Comparison of ENCODE assay signal across 5 cellular contexts in genomic region chr1:34816332-34816731, GRCh38. TPM values are rescaled to one million over a fixed set of nuclear protein-coding genes. Genes with fewer than 3 reads are reported as not detected.
"Had no signal": no experiment of that assay in that cellular context is flagged by ENCODE, and none has a peak within 500 bp of the region (broad histone marks: within the 10 kb centered on the region; RNA-seq: fewer than 3 reads in every experiment).

No MANE protein-coding gene starts in this region.

- H3K4me3 ChIP-seq: GM23338 had no signal

- DNase-seq: H9, HCEC 1CT, IMR-90 had no signal

- ATAC-seq: GM23338 had no signal

RNA-seq across cellular contexts. Expression of gene GJA4, which starts 23.5 kb away (rescaled TPM):
- total RNA-seq: HT-29, IMR-90 had no signal
- polyA plus RNA-seq: IMR-90 had no signal

RNA-seq across cellular contexts. Expression of gene GJB3, which starts 35.3 kb away (rescaled TPM):
- total RNA-seq: IMR-90 had no signal
- polyA plus RNA-seq: IMR-90 had no signal

RNA-seq across cellular contexts. Expression of gene GJB4, which starts 56.8 kb away (rescaled TPM):
- total RNA-seq: H9, IMR-90 had no signal
- polyA plus RNA-seq: GM23338, IMR-90 had no signal
